In genomic region chr3:185151959-185152432, GRCh38 we compare ENCODE assay signal across 8 cellular contexts. TPM values are rescaled to one million over a fixed set of nuclear protein-coding genes. Genes with fewer than 3 reads are reported as not detected.
DNase-seq lines count a peak whose midpoint lies in the region; ATAC-seq and TF ChIP-seq lines count a peak whose summit lies in the region.

No MANE protein-coding gene starts in this region.

- peak overlapping the region; percentile 83 for H3K4me2 ChIP-seq in PC-3 (ENCODE audit: low read length)
- peak overlapping the region; percentile 77 for H3K4me2 ChIP-seq in parathyroid adenoma (ENCODE audit: low read length)

- H3K4me1 ChIP-seq in CD8-positive, alpha-beta memory T cell (ENCODE audit: insufficient read depth, low read length): no peaks in the 10 kb centered on the region
- no peaks in the 10 kb centered on the region for H3K4me1 ChIP-seq in PC-3 (ENCODE audit: insufficient read depth, low read length)
- H3K4me1 ChIP-seq in parathyroid adenoma: no peaks in the 10 kb centered on the region

- POLR2A ChIA-PET in CD8-positive, alpha-beta memory T cell (lab: Charles Lee): no interaction called here
- POLR2A ChIA-PET in PC-3 (lab: Charles Lee; ENCODE audit: unreplicated experiment): no interaction called here
- POLR2A ChIA-PET in HEK293T (lab: Yijun Ruan, JAX): no interaction called here

- H3K4me3 ChIP-seq in CD8-positive, alpha-beta memory T cell (ENCODE audit: low read length): no peak overlapping the region
- peak overlapping the region; percentile 55; the same call in 1 of the 2 replicates for H3K4me3 ChIP-seq in PC-3 (ENCODE audit: low read length)
- peak overlapping the region; percentile 49 for H3K4me3 ChIP-seq in fibroblast of pulmonary artery (replicated peaks; ENCODE audit: low read depth, low read length)
- H3K4me3 ChIP-seq in parathyroid adenoma (ENCODE audit: low read depth, low read length): peak overlapping the region; percentile 57

- ATAC-seq in PC-3 (no peak), HG03095 (IDR thresholded peaks at IDR 0.05; ENCODE audit: unreplicated experiment) (no peak), HG03280 (IDR thresholded peaks at IDR 0.05; ENCODE audit: unreplicated experiment) (no peak), HG03045 (IDR thresholded peaks at IDR 0.05; ENCODE audit: unreplicated experiment) (no peak)

- peaks cover 30% of the 10 kb centered on the region for H3K27me3 ChIP-seq in CD8-positive, alpha-beta memory T cell (ENCODE audit: insufficient read depth, low read length, poor library complexity, severe bottlenecking)
- peaks cover 93% of the 10 kb centered on the region for H3K27me3 ChIP-seq in PC-3 (ENCODE audit: low read length)
- H3K27me3 ChIP-seq in parathyroid adenoma (ENCODE audit: control insufficient read depth, insufficient read depth, low read length): no peaks in the 10 kb centered on the region

- H3K36me3 ChIP-seq in CD8-positive, alpha-beta memory T cell (ENCODE audit: insufficient read depth, low read length): no peaks in the 10 kb centered on the region
- H3K36me3 ChIP-seq in PC-3 (ENCODE audit: low read depth, low read length): no peaks in the 10 kb centered on the region
- no peaks in the 10 kb centered on the region for H3K36me3 ChIP-seq in parathyroid adenoma (ENCODE audit: control insufficient read depth, insufficient read depth, low read length)

- intact Hi-C loops in PC-3 (cut with micrococcal nuclease): no loop called here

- H3K36me3 Mint-ChIP-seq in CD8-positive, alpha-beta memory T cell: no peaks in the 10 kb centered on the region

- H3K9me2 ChIP-seq in PC-3 (replicated peaks; ENCODE audit: low read length): no peaks in the 10 kb centered on the region

- H3K4me1 Mint-ChIP-seq in CD8-positive, alpha-beta memory T cell: peaks cover 4 to 7% (median 7%) of the 10 kb centered on the region in 3 donors

- no peak for DNase-seq in CD8-positive, alpha-beta memory T cell
- no peak for DNase-seq in PC-3
- DNase-seq in fibroblast of pulmonary artery (ENCODE audit: low read depth): peak; percentile 23
- DNase-seq in HEK293T (ENCODE audit: extremely low spot score): no peak

- H3F3A ChIP-seq in PC-3 (ENCODE audit: low read length, unreplicated experiment): no peaks in the 10 kb centered on the region

- peaks cover 27 to 37% of the 10 kb centered on the region in 2 donors for H3K27me3 Mint-ChIP-seq in CD8-positive, alpha-beta memory T cell

- H3K9me3 Mint-ChIP-seq in CD8-positive, alpha-beta memory T cell: peaks cover 0 to 2% (median 0%) of the 10 kb centered on the region in 5 donors

- CTCF ChIA-PET in CD8-positive, alpha-beta memory T cell (lab: Charles Lee): no interaction called here
- CTCF ChIA-PET in PC-3 (lab: Charles Lee): no interaction called here
- CTCF ChIA-PET in HEK293T (lab: Yijun Ruan, JAX): interaction anchor here (0.5 kb wide), 1 partner anchor 276 kb away, joined by 3 read pairs; no protein-coding TSS in a partner anchor

- no peak overlapping the region for H3K27ac ChIP-seq in CD8-positive, alpha-beta memory T cell (ENCODE audit: low read depth, low read length)
- H3K27ac ChIP-seq in PC-3 (ENCODE audit: low read length) (no peak overlapping the region), parathyroid adenoma (peak overlapping the region; percentile 70)

- no peak overlapping the region for H3K27ac Mint-ChIP-seq in CD8-positive, alpha-beta memory T cell

- no peaks in the 10 kb centered on the region for H4K20me1 ChIP-seq in PC-3 (ENCODE audit: low read length)

- no TSS peak for BruUV-seq in PC-3 (replicated peaks; lab: Mats Ljungman, UMichigan)

- no peaks in the 10 kb centered on the region for H3K9me3 ChIP-seq in CD8-positive, alpha-beta memory T cell (ENCODE audit: low read length)
- H3K9me3 ChIP-seq in PC-3 (ENCODE audit: low read length) (no peaks in the 10 kb centered on the region), parathyroid adenoma (ENCODE audit: control insufficient read depth, low read length) (no peaks in the 10 kb centered on the region)

- H3K9ac ChIP-seq in PC-3 (ENCODE audit: low read length) (no peak overlapping the region), parathyroid adenoma (no peak overlapping the region)

- TF ChIP-seq CTCF in PC-3 (conservative IDR thresholded peaks at IDR 0.05; ENCODE audit: low read depth, low read length) (no peak), fibroblast of pulmonary artery (IDR thresholded peaks at IDR 0.05; ENCODE audit: low read length, missing control alignments) (no peak), parathyroid adenoma (IDR thresholded peaks at IDR 0.05) (no peak)

- no peaks in the 10 kb centered on the region for H3K79me2 ChIP-seq in PC-3 (ENCODE audit: low read length)
- no peaks in the 10 kb centered on the region for H3K79me2 ChIP-seq in parathyroid adenoma

- peak overlapping the region in 6 of 7 donors; percentile 57 to 78 (median 66) for H3K4me3 Mint-ChIP-seq in CD8-positive, alpha-beta memory T cell

- H2AFZ ChIP-seq in PC-3 (ENCODE audit: low read length) (peak overlapping the region; percentile 82; the same call in 1 of the 2 replicates), parathyroid adenoma (peak overlapping the region; percentile 99)

TF ChIP-seq in HEK293T, 16 proteins besides CTCF, POLR2A, EP300 and RAD21:
- TF ChIP-seq BHLHE40 (IDR thresholded peaks at IDR 0.05; ENCODE audit: borderline replicate concordance): no peak
- no peak for TF ChIP-seq HDGF (IDR thresholded peaks at IDR 0.05; ENCODE audit: borderline replicate concordance)
- no peak for TF ChIP-seq SUZ12 (IDR thresholded peaks at IDR 0.05)
- TF ChIP-seq LEF1 (IDR thresholded peaks at IDR 0.05; ENCODE audit: borderline replicate concordance): no peak
- no peak for TF ChIP-seq FOXK2 (IDR thresholded peaks at IDR 0.05)
- TF ChIP-seq ARNT (IDR thresholded peaks at IDR 0.05): no peak
- TF ChIP-seq FOXM1 (IDR thresholded peaks at IDR 0.05; ENCODE audit: borderline replicate concordance): no peak
- no peak for TF ChIP-seq PKNOX1 (IDR thresholded peaks at IDR 0.05)
- no peak for TF ChIP-seq SP1 (IDR thresholded peaks at IDR 0.05)
- no peak for TF ChIP-seq TARDBP (IDR thresholded peaks at IDR 0.05)
- TF ChIP-seq ZNF384 (IDR thresholded peaks at IDR 0.05): no peak
- no peak for TF ChIP-seq CTBP1 (IDR thresholded peaks at IDR 0.05; ENCODE audit: borderline replicate concordance)
- no peak for TF ChIP-seq FOXA1 (IDR thresholded peaks at IDR 0.05)
- TF ChIP-seq L3MBTL2 (conservative IDR thresholded peaks at IDR 0.05): no peak

RNA-seq across cellular contexts. Expression of gene C3orf70, which starts 0.9 kb away (rescaled TPM):
- total RNA-seq in CD8-positive, alpha-beta memory T cell: under 1 TPM in 1 of 2 experiments, not detected in 1; 0.07 TPM
- not detected for polyA plus RNA-seq in CD8-positive, alpha-beta memory T cell
- not detected in 2 replicates for total RNA-seq in PC-3 (2014; rRNA removed)
